In genomic region chr16:74563828-74564263, GRCh38 we compare ENCODE assay signal across 9 cellular contexts. TPM values are rescaled to one million over a fixed set of nuclear protein-coding genes. Genes with fewer than 3 reads are reported as not detected.
DNase-seq lines count a peak whose midpoint lies in the region; TF ChIP-seq lines count a peak whose summit lies in the region.
"Had no signal": no experiment of that assay in that cellular context is flagged by ENCODE, and none has a peak within 500 bp of the region (broad histone marks: within the 10 kb centered on the region; RNA-seq: fewer than 3 reads in every experiment).

No MANE protein-coding gene starts in this region.

- peak in 1 of 2 donors; percentile 8 for TF ChIP-seq EP300 in tibial nerve (IDR thresholded peaks at IDR 0.05)

- H3K4me2 ChIP-seq in fibroblast of lung (ENCODE audit: extremely low read depth, insufficient read depth, low read length) = no peak overlapping the region
- H3K4me2 ChIP-seq in Karpas-422 (ENCODE audit: low read depth, low read length, poor library complexity, severe bottlenecking) = no peak overlapping the region

- TF ChIP-seq CTCF in RWPE1 (conservative IDR thresholded peaks at IDR 0.05; ENCODE audit: low read depth) = no peak
- TF ChIP-seq CTCF in fibroblast of lung (conservative IDR thresholded peaks at IDR 0.05 in 1 of 2, IDR thresholded peaks at IDR 0.05 in 1 of 2; ENCODE audit: low read depth in 1 of 2, low read length in 2 of 2) = no peak
- TF ChIP-seq CTCF in tibial nerve (IDR thresholded peaks at IDR 0.05) = no peak

- CTCF ChIA-PET in RWPE1 (lab: Yijun Ruan, JAX) = no interaction called here

- peak; percentile 2 for DNase-seq in NK-92 treated with Interleukin-12 subunit alpha and Interleukin-12 subunit beta, amount 100 ng/mL, for 24 hours (lab: John Stamatoyannopoulos, UW)
- DNase-seq in NK-92 (lab: John Stamatoyannopoulos, UW; ENCODE audit: unreplicated experiment) (no peak), RWPE1 (ENCODE audit: low spot score) (no peak), fibroblast of lung (ENCODE audit: low read depth in 2 of 2) (peak; percentile 32 to 65), tibial nerve (ENCODE audit: low spot score in 2 of 2) (no peak), Karpas-422 (no peak), foreskin melanocyte (no peak)
- DNase-seq in stimulated activated CD4-positive, alpha-beta T cell treated with anti-CD3 and anti-CD28 coated beads, Interleukin-4, amount 100 ng/mL, for 24 hours = peak; percentile 21
- DNase-seq: SHP77 had no signal

- WGBS in tibial nerve, 2 donors = 81 to 86% methylated on average over 7 of the region's 7 CpGs

- H3K9me3 ChIP-seq in fibroblast of lung (ENCODE audit: control insufficient read depth, insufficient read depth, low read depth, low read length) = no peaks in the 10 kb centered on the region
- H3K9me3 ChIP-seq in tibial nerve = no peaks in the 10 kb centered on the region
- no peaks in the 10 kb centered on the region for H3K9me3 ChIP-seq in Karpas-422 (ENCODE audit: low read length)

- POLR2A ChIA-PET in RWPE1 (lab: Yijun Ruan, JAX; ENCODE audit: low non-redundant PET) = no interaction called here

- H3K4me3 ChIP-seq in fibroblast of lung (replicated peaks in 1 of 4; ENCODE audit: control extremely low read depth in 1 of 4, insufficient read depth in 1 of 4, low read depth in 3 of 4, low read length in 4 of 4) (no peak overlapping the region), tibial nerve (no peak overlapping the region), Karpas-422 (ENCODE audit: low read length) (no peak overlapping the region)

- H3K9me2 ChIP-seq in Karpas-422 (replicated peaks; ENCODE audit: insufficient read depth, low read length) = no peaks in the 10 kb centered on the region

- H3K36me3 ChIP-seq in fibroblast of lung (ENCODE audit: control insufficient read depth, insufficient read depth, low read length) (no peaks in the 10 kb centered on the region), tibial nerve (no peaks in the 10 kb centered on the region), Karpas-422 (ENCODE audit: insufficient read depth, low read length) (no peaks in the 10 kb centered on the region)

- no peaks in the 10 kb centered on the region for H4K20me1 ChIP-seq in fibroblast of lung (ENCODE audit: control insufficient read depth, extremely low read depth, insufficient read depth, low read length)
- H4K20me1 ChIP-seq in Karpas-422 (ENCODE audit: insufficient read depth, low read depth, low read length) = no peaks in the 10 kb centered on the region

- H3K79me2 ChIP-seq in fibroblast of lung (ENCODE audit: control insufficient read depth, insufficient read depth, low read length) (peaks cover 30% of the 10 kb centered on the region), Karpas-422 (ENCODE audit: low read length) (peaks cover 99% of the 10 kb centered on the region)

- no peaks in the 10 kb centered on the region for H3K27me3 ChIP-seq in fibroblast of lung (ENCODE audit: control insufficient read depth, insufficient read depth, low read length)
- no peaks in the 10 kb centered on the region for H3K27me3 ChIP-seq in tibial nerve
- no peaks in the 10 kb centered on the region for H3K27me3 ChIP-seq in Karpas-422 (ENCODE audit: low read length)

- peak overlapping the region; percentile 30; the same call in 1 of the 2 replicates for H3K27ac ChIP-seq in RWPE1
- no peak overlapping the region for H3K27ac ChIP-seq in fibroblast of lung (ENCODE audit: insufficient read depth, low read length)
- H3K27ac ChIP-seq in tibial nerve = no peak overlapping the region
- no peak overlapping the region for H3K27ac ChIP-seq in Karpas-422 (ENCODE audit: low read length)

- TF ChIP-seq POLR2A in tibial nerve (IDR thresholded peaks at IDR 0.05) = no peak

- H2AFZ ChIP-seq in fibroblast of lung (ENCODE audit: low read length) = no peak overlapping the region
- H2AFZ ChIP-seq in Karpas-422 (ENCODE audit: low read length) = no peak overlapping the region

- H3K9ac ChIP-seq in fibroblast of lung (ENCODE audit: insufficient read depth, low read length) (no peak overlapping the region), Karpas-422 (ENCODE audit: low read length) (no peak overlapping the region)

- H3K4me1 ChIP-seq in fibroblast of lung (ENCODE audit: control insufficient read depth, extremely low read depth, insufficient read depth, low read length) (no peaks in the 10 kb centered on the region), tibial nerve (peaks cover 0 to 63% (median 3%) of the 10 kb centered on the region in 4 donors), Karpas-422 (ENCODE audit: low read length) (peaks cover 20% of the 10 kb centered on the region)

RNA-seq across cellular contexts. Expression of gene GLG1, which starts 43.1 kb away (rescaled TPM):
- total RNA-seq in fibroblast of lung (97.6 and 138 TPM in 2 replicates), tibial nerve (100 to 1,000 TPM; 161 to 176 (median 170) TPM)
- 150 and 176 TPM in 2 replicates for polyA plus RNA-seq in fibroblast of lung
- polyA plus RNA-seq in fibroblast of lung (2012) = 117 and 134 TPM in 2 replicates
- polyA minus RNA-seq in fibroblast of lung (ENCODE audit: low replicate concordance) = 197 and 260 TPM in 2 replicates
- 65.2 and 87.8 TPM in 2 replicates for total RNA-seq in Karpas-422 (2014; rRNA removed; shearing (Covaris generic); ENCODE audit: low replicate concordance)

Comparison
In these comparisons a context has a peak if more than half of its experiments do, and no peak if none do; other contexts are left out.
1. DNase-seq: peak in NK-92 treated with Interleukin-12 subunit alpha and Interleukin-12 subunit beta, amount 100 ng/mL, for 24 hours (single experiment), fibroblast of lung (2 of 2) and stimulated activated CD4-positive, alpha-beta T cell treated with anti-CD3 and anti-CD28 coated beads, Interleukin-4, amount 100 ng/mL, for 24 hours (single experiment); none in NK-92 (single experiment), RWPE1 (single experiment), tibial nerve (0 of 2), Karpas-422 (single experiment) and foreskin melanocyte (single experiment).